Comparison of ENCODE assay signal across 8 cellular contexts in the genomic region with DNA sequence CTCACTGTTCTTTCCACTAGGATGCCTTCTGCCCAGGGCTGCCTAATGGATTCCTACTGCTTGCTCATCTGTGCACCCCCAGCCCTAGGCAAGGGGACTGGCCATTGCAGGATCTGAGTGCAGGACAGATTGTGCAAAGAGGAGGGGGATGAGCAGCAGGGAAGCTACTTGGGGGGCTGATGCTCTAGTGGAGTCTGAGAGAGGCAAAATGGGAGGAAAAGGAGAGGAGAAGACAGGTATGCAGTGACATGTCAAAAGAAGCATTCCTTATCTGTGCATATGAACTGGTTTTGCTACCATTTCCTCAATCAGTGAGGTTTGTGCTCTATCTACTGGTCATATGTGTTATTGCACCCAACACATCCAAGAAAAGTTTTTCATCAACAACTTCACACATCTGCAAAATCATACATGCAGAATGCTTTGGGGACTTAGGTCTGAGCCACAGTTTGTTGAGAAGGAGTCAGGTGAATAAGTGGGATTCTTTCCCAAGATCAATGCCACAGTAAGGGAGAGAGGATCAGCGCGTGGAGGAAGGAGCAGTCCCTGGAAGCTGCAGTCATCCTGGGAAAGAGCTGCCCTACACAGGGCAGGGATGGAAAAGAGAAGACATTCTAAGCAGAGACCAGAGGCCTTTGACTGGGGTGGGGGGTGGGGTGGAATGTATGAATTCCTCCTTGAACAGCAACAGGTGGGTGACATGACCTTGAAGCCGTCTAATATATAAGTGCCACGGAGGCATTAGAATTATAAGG. TPM values are rescaled to one million over a fixed set of nuclear protein-coding genes. Genes with fewer than 3 reads are reported as not detected.
DNase-seq lines count a peak whose midpoint lies in the region; ATAC-seq and TF ChIP-seq lines count a peak whose summit lies in the region.

No MANE protein-coding gene starts in this region.

- H3K36me3 ChIP-seq in CD4-positive, alpha-beta memory T cell (ENCODE audit: insufficient read depth, low read length) = no peaks in the 10 kb centered on the region
- H3K36me3 ChIP-seq in gastroesophageal sphincter = no peaks in the 10 kb centered on the region
- no peaks in the 10 kb centered on the region for H3K36me3 ChIP-seq in psoas muscle (ENCODE audit: insufficient read depth in 1 of 2, low read depth in 1 of 2)

- peaks cover 0 to 2% of the 10 kb centered on the region in 2 donors for H3K27me3 Mint-ChIP-seq in CD4-positive, alpha-beta memory T cell

- TF ChIP-seq CTCF in gastroesophageal sphincter (IDR thresholded peaks at IDR 0.05) (peak in 3 of 4 experiments; percentile 51 to 59 (median 59)), psoas muscle (IDR thresholded peaks at IDR 0.05) (peak; percentile 45)

- H3K4me3 Mint-ChIP-seq in CD4-positive, alpha-beta memory T cell = no peak overlapping the region

- DNase-seq in CD4-positive, alpha-beta memory T cell = peak in 4 of 5 donors; percentile 17 to 29 (median 22)
- DNase-seq in HT1080 (ENCODE audit: low read depth) (peak; percentile 14), psoas muscle (no peak)
- no peak for DNase-seq in activated CD4-positive, alpha-beta T cell treated with anti-CD3 and anti-CD28 coated beads for 1 hour

- H3K4me3 ChIP-seq in CD4-positive, alpha-beta memory T cell (ENCODE audit: low read length in 2 of 2) = no peak overlapping the region
- H3K4me3 ChIP-seq in gastroesophageal sphincter (no peak overlapping the region), psoas muscle (no peak overlapping the region)

- H3K36me3 Mint-ChIP-seq in CD4-positive, alpha-beta memory T cell = no peaks in the 10 kb centered on the region

- CTCF ChIA-PET in CD4-positive, alpha-beta memory T cell (lab: Charles Lee; ENCODE audit: partially characterized antibody) = interaction anchor here (1.0 to 4.5 kb wide), 6 partner anchors 13 to 239 kb away, joined by 3 to 32 read pairs (median 3); no protein-coding TSS in a partner anchor

- H3K9me3 ChIP-seq in CD4-positive, alpha-beta memory T cell (ENCODE audit: control insufficient read depth in 1 of 2, low read length in 2 of 2) = no peaks in the 10 kb centered on the region
- H3K9me3 ChIP-seq in gastroesophageal sphincter = no peaks in the 10 kb centered on the region
- no peaks in the 10 kb centered on the region for H3K9me3 ChIP-seq in psoas muscle

- 76 to 85% methylated on average over 3 to 4 of the region's 4 CpGs for WGBS in gastroesophageal sphincter (ENCODE audit: low coverage in 1 of 2), 2 donors
- 66 to 77% (median 71%) methylated on average over 4 of the region's 4 CpGs for WGBS in psoas muscle, 3 donors

- no peak for TF ChIP-seq EP300 in gastroesophageal sphincter (IDR thresholded peaks at IDR 0.05)

- no peaks in the 10 kb centered on the region for H3K9me3 Mint-ChIP-seq in CD4-positive, alpha-beta memory T cell

- intact Hi-C loops in CD4-positive, alpha-beta memory T cell (cut with micrococcal nuclease) = loop anchor here (1.0 to 5.0 kb wide), 3 partner anchors 130 to 240 kb away; a partner anchor contains a TSS
- intact Hi-C loops in psoas muscle (cut with DNase I) = no loop called here

- no peaks in the 10 kb centered on the region for H3K4me1 Mint-ChIP-seq in CD4-positive, alpha-beta memory T cell

- H3K27me3 ChIP-seq in CD4-positive, alpha-beta memory T cell (ENCODE audit: insufficient read depth, low read length) = no peaks in the 10 kb centered on the region
- H3K27me3 ChIP-seq in gastroesophageal sphincter (no peaks in the 10 kb centered on the region), psoas muscle (ENCODE audit: insufficient read depth in 3 of 3, low read length in 2 of 3) (no peaks in the 10 kb centered on the region)

- POLR2A ChIA-PET in CD4-positive, alpha-beta memory T cell (lab: Charles Lee; ENCODE audit: partially characterized antibody) = no interaction called here

- TF ChIP-seq POLR2A in gastroesophageal sphincter (IDR thresholded peaks at IDR 0.05) = no peak

- H3K4me1 ChIP-seq in CD4-positive, alpha-beta memory T cell (ENCODE audit: insufficient read depth, low read length) = no peaks in the 10 kb centered on the region
- H3K4me1 ChIP-seq in gastroesophageal sphincter (no peaks in the 10 kb centered on the region), psoas muscle (no peaks in the 10 kb centered on the region)

- H3K27ac Mint-ChIP-seq in CD4-positive, alpha-beta memory T cell = no peak overlapping the region

- no peak overlapping the region for H3K27ac ChIP-seq in CD4-positive, alpha-beta memory T cell (ENCODE audit: low read depth, low read length)
- H3K27ac ChIP-seq in gastroesophageal sphincter (no peak overlapping the region), psoas muscle (no peak overlapping the region)

- peak; percentile 85 for ATAC-seq in GM18868 (IDR thresholded peaks at IDR 0.05; ENCODE audit: unreplicated experiment)
- peak; percentile 66 for ATAC-seq in SK-N-SH treated with all-trans-retinoic acid at 6 μM for 48 hours
- ATAC-seq in gastroesophageal sphincter = no peak
- no peak for ATAC-seq in psoas muscle
- ATAC-seq in HG02763 (IDR thresholded peaks at IDR 0.05; ENCODE audit: unreplicated experiment) = no peak

TF ChIP-seq in SK-N-SH treated with all-trans-retinoic acid at 6 μM for 48 hours, 23 proteins besides CTCF, POLR2A, EP300 and RAD21:
- TF ChIP-seq, protein P1, sequence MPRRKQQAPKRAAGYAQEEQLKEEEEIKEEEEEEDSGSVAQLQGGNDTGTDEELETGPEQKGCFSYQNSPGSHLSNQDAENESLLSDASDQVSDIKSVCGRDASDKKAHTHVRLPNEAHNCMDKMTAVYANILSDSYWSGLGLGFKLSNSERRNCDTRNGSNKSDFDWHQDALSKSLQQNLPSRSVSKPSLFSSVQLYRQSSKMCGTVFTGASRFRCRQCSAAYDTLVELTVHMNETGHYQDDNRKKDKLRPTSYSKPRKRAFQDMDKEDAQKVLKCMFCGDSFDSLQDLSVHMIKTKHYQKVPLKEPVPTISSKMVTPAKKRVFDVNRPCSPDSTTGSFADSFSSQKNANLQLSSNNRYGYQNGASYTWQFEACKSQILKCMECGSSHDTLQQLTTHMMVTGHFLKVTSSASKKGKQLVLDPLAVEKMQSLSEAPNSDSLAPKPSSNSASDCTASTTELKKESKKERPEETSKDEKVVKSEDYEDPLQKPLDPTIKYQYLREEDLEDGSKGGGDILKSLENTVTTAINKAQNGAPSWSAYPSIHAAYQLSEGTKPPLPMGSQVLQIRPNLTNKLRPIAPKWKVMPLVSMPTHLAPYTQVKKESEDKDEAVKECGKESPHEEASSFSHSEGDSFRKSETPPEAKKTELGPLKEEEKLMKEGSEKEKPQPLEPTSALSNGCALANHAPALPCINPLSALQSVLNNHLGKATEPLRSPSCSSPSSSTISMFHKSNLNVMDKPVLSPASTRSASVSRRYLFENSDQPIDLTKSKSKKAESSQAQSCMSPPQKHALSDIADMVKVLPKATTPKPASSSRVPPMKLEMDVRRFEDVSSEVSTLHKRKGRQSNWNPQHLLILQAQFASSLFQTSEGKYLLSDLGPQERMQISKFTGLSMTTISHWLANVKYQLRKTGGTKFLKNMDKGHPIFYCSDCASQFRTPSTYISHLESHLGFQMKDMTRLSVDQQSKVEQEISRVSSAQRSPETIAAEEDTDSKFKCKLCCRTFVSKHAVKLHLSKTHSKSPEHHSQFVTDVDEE (CRISPR knock-in tag; IDR thresholded peaks at IDR 0.05) = no peak
- no peak for TF ChIP-seq ARNTL (CRISPR knock-in tag; IDR thresholded peaks at IDR 0.05; ENCODE audit: borderline replicate concordance, low read depth)
- no peak for TF ChIP-seq ZFP3 (CRISPR knock-in tag; IDR thresholded peaks at IDR 0.05)
- TF ChIP-seq PPARA (CRISPR knock-in tag; IDR thresholded peaks at IDR 0.05; ENCODE audit: borderline replicate concordance) = no peak
- TF ChIP-seq, protein P2, sequence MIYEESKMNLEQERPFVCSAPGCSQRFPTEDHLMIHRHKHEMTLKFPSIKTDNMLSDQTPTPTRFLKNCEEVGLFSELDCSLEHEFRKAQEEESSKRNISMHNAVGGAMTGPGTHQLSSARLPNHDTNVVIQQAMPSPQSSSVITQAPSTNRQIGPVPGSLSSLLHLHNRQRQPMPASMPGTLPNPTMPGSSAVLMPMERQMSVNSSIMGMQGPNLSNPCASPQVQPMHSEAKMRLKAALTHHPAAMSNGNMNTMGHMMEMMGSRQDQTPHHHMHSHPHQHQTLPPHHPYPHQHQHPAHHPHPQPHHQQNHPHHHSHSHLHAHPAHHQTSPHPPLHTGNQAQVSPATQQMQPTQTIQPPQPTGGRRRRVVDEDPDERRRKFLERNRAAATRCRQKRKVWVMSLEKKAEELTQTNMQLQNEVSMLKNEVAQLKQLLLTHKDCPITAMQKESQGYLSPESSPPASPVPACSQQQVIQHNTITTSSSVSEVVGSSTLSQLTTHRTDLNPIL (CRISPR knock-in tag; IDR thresholded peaks at IDR 0.05; ENCODE audit: low read depth) = no peak
- no peak for TF ChIP-seq OSR1 (CRISPR knock-in tag; IDR thresholded peaks at IDR 0.05)
TF ChIP-seq in SK-N-SH treated with all-trans-retinoic acid at 6 μM for 48 hours: peak in this region for 0.

RNA-seq across cellular contexts. Expression of a gene that starts 14.4 kb away (rescaled TPM):
- total RNA-seq in CD4-positive, alpha-beta memory T cell = not detected
- polyA plus RNA-seq in CD4-positive, alpha-beta memory T cell = not detected
- total RNA-seq in HT1080 (2014; rRNA removed; shearing (Covaris generic)) = not detected in 2 replicates
- not detected in 2 replicates for polyA plus RNA-seq in HT1080 (2015; cell fraction: cytosol; rRNA removed)
- polyA plus RNA-seq in HT1080 (2015; cell fraction: nucleus; rRNA removed) = not detected in 2 replicates
- total RNA-seq in gastroesophageal sphincter = under 1 TPM in 2 of 4 donors, not detected in 2; 0.13 to 0.35 TPM
- not detected for total RNA-seq in psoas muscle
- under 1 TPM in 2 of 3 donors, not detected in 1; 0.01 to 0.39 TPM for polyA plus RNA-seq in psoas muscle

Comparison
In these comparisons a context has a peak if more than half of its experiments do, and no peak if none do; other contexts are left out.
1. DNase-seq: peak in CD4-positive, alpha-beta memory T cell (4 of 5) and HT1080 (single experiment); none in psoas muscle (0 of 2) and activated CD4-positive, alpha-beta T cell treated with anti-CD3 and anti-CD28 coated beads for 1 hour (single experiment).
2. ATAC-seq: peak in GM18868 (single experiment) and SK-N-SH treated with all-trans-retinoic acid at 6 μM for 48 hours (single experiment); none in gastroesophageal sphincter (single experiment), psoas muscle (0 of 4) and HG02763 (single experiment).